ENCODE assay signal across 15 cellular contexts in the genomic region with DNA sequence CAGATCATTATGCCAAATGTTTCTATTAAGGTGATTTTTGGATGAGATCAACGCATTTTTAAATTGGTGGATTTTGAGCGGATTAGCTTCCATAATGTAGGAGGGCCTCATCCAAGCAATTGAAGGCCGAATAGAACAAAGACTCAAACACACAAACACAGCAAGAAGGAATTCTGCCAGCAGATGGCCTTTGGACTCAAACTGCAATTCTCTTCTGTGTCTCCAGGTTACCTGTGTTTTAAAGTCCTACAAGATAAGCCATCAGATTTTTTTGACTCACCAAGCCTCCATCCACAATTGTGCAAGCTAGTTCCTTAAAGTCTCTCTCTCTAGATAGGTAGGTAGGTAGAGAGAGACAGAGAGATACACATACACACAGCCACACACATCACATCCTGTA. TPM values are rescaled to one million over a fixed set of nuclear protein-coding genes. Genes with fewer than 3 reads are reported as not detected.
A peak's percentile ranks its signal among the peaks of the same experiment; 100 is the strongest.
DNase-seq lines count a peak whose midpoint lies in the region; ATAC-seq and TF ChIP-seq lines count a peak whose summit lies in the region.
"Had no signal": no experiment of that assay in that cellular context is flagged by ENCODE, and none has a peak within 500 bp of the region (broad histone marks: within the 10 kb centered on the region; RNA-seq: fewer than 3 reads in every experiment).

No MANE protein-coding gene starts in this region.

- H3K4me2 ChIP-seq in GM23338 = no peak overlapping the region

- H4K20me1 ChIP-seq in GM23338 (replicated peaks; ENCODE audit: insufficient read depth) = no peaks in the 10 kb centered on the region

- H3K27ac Mint-ChIP-seq in GM23338 = no peak overlapping the region
- H3K27ac Mint-ChIP-seq in chondrocyte (ENCODE audit: unreplicated experiment) = peak overlapping the region; percentile 55
- peak overlapping the region; percentile 3 for H3K27ac Mint-ChIP-seq in osteocyte (ENCODE audit: unreplicated experiment)
- H3K27ac Mint-ChIP-seq in naive thymus-derived CD4-positive, alpha-beta T cell = no peak overlapping the region
- H3K27ac Mint-ChIP-seq: IgD-negative memory B cell had no signal

- H3K27me3 Mint-ChIP-seq in GM23338 (ENCODE audit: insufficient read depth, low read depth, poor library complexity) = no peaks in the 10 kb centered on the region
- no peaks in the 10 kb centered on the region for H3K27me3 Mint-ChIP-seq in chondrocyte (ENCODE audit: low read depth)
- no peaks in the 10 kb centered on the region for H3K27me3 Mint-ChIP-seq in osteocyte (ENCODE audit: unreplicated experiment)
- peaks cover 0 to 7% (median 2%) of the 10 kb centered on the region in 5 donors for H3K27me3 Mint-ChIP-seq in naive thymus-derived CD4-positive, alpha-beta T cell
- H3K27me3 Mint-ChIP-seq: IgD-negative memory B cell had no signal

- H3K27me3 ChIP-seq in GM23338 (ENCODE audit: insufficient read depth) = no peaks in the 10 kb centered on the region
- no peaks in the 10 kb centered on the region for H3K27me3 ChIP-seq in naive thymus-derived CD4-positive, alpha-beta T cell (ENCODE audit: control insufficient read depth in 2 of 2, insufficient read depth in 2 of 2, low read length in 2 of 2)
- H3K27me3 ChIP-seq: Peyer's patch had no signal

- TF ChIP-seq CTCF in GM23338 (conservative IDR thresholded peaks at IDR 0.05; ENCODE audit: low read depth in 2 of 2) (peak; percentile 8 to 22; a peak in 2 of 4 replicates), chondrocyte (IDR thresholded peaks at IDR 0.05) (no peak), osteocyte (IDR thresholded peaks at IDR 0.05) (no peak)

- H3K4me1 Mint-ChIP-seq in GM23338 (no peaks in the 10 kb centered on the region), chondrocyte (ENCODE audit: low read depth) (peaks cover 32% of the 10 kb centered on the region), osteocyte (ENCODE audit: unreplicated experiment) (peaks cover 71% of the 10 kb centered on the region)
- no peaks in the 10 kb centered on the region for H3K4me1 Mint-ChIP-seq in naive thymus-derived CD4-positive, alpha-beta T cell
- H3K4me1 Mint-ChIP-seq: IgD-negative memory B cell had no signal

- no peaks in the 10 kb centered on the region for H3K9me3 ChIP-seq in naive thymus-derived CD4-positive, alpha-beta T cell (ENCODE audit: control insufficient read depth in 2 of 3, low read length in 3 of 3)
- H3K9me3 ChIP-seq: Peyer's patch had no signal

- no peaks in the 10 kb centered on the region for H3K4me1 ChIP-seq in GM23338 (ENCODE audit: insufficient read depth)
- H3K4me1 ChIP-seq in naive thymus-derived CD4-positive, alpha-beta T cell (ENCODE audit: control insufficient read depth in 2 of 2, insufficient read depth in 2 of 2, low read length in 2 of 2) = no peaks in the 10 kb centered on the region
- H3K4me1 ChIP-seq: Peyer's patch had no signal

- POLR2A ChIA-PET in naive thymus-derived CD4-positive, alpha-beta T cell (lab: Charles Lee) = no interaction called here

- no peaks in the 10 kb centered on the region for H3F3A ChIP-seq in GM23338 (replicated peaks; ENCODE audit: low read depth)

- H3K36me3 ChIP-seq in GM23338 (ENCODE audit: insufficient read depth) = no peaks in the 10 kb centered on the region
- no peaks in the 10 kb centered on the region for H3K36me3 ChIP-seq in naive thymus-derived CD4-positive, alpha-beta T cell (ENCODE audit: control insufficient read depth in 2 of 3, insufficient read depth in 3 of 3, low read length in 3 of 3)
- H3K36me3 ChIP-seq: Peyer's patch had no signal

- H3K4me3 ChIP-seq in GM23338 = no peak overlapping the region
- no peak overlapping the region for H3K4me3 ChIP-seq in naive thymus-derived CD4-positive, alpha-beta T cell (ENCODE audit: low read length)
- H3K4me3 ChIP-seq: Peyer's patch had no signal

- no peaks in the 10 kb centered on the region for H3K9me2 ChIP-seq in GM23338 (ENCODE audit: insufficient read depth)

- DNase-seq in GM23338 (ENCODE audit: low spot score) (peak; percentile 23), chondrocyte (ENCODE audit: low spot score) (no peak), left kidney (ENCODE audit: low read depth, low spot score) (peak; percentile 18), osteocyte (ENCODE audit: extremely low spot score, unreplicated experiment) (no peak), cardiac septum (ENCODE audit: low spot score) (no peak), left cardiac atrium (no peak), cerebellar nuclear complex (lab: John Stamatoyannopoulos, UW) (no peak)
- DNase-seq in naive thymus-derived CD4-positive, alpha-beta T cell = no peak
- DNase-seq: Calu3, NCI-H2029 treated with DMSO at 0.1 percent for 48 hours, NCI-H510A, SHP77 had no signal

- ATAC-seq in GM23338 = no peak; the same call in 2 of the 3 replicates
- no peak for ATAC-seq in naive thymus-derived CD4-positive, alpha-beta T cell
- ATAC-seq in left cardiac atrium = no peak

- peak overlapping the region; percentile 11; the same call in 1 of the 2 replicates for H2AFZ ChIP-seq in GM23338

- H3K9me3 Mint-ChIP-seq in GM23338 (no peaks in the 10 kb centered on the region), chondrocyte (ENCODE audit: low read depth) (no peaks in the 10 kb centered on the region), osteocyte (ENCODE audit: unreplicated experiment) (no peaks in the 10 kb centered on the region)
- peaks cover 0 to 7% (median 0%) of the 10 kb centered on the region in 11 donors for H3K9me3 Mint-ChIP-seq in naive thymus-derived CD4-positive, alpha-beta T cell

- H3K4me3 Mint-ChIP-seq in GM23338 (no peak overlapping the region), chondrocyte (ENCODE audit: unreplicated experiment) (no peak overlapping the region), osteocyte (ENCODE audit: unreplicated experiment) (no peak overlapping the region)
- no peak overlapping the region for H3K4me3 Mint-ChIP-seq in naive thymus-derived CD4-positive, alpha-beta T cell
- H3K4me3 Mint-ChIP-seq: IgD-negative memory B cell had no signal

- CTCF ChIA-PET in naive thymus-derived CD4-positive, alpha-beta T cell (lab: Charles Lee) = no interaction called here

- H3K79me2 ChIP-seq in GM23338 (replicated peaks; ENCODE audit: insufficient read depth) = no peaks in the 10 kb centered on the region

- intact Hi-C loops in cardiac septum (cut with DNase I) = no loop called here
- intact Hi-C loops in naive thymus-derived CD4-positive, alpha-beta T cell (cut with micrococcal nuclease) = no loop called here
- intact Hi-C loops in left cardiac atrium (cut with DNase I) = no loop called here

- H3K36me3 Mint-ChIP-seq in GM23338 (ENCODE audit: low read depth) = no peaks in the 10 kb centered on the region
- H3K36me3 Mint-ChIP-seq in chondrocyte (ENCODE audit: low read depth) = peaks cover 7% of the 10 kb centered on the region
- H3K36me3 Mint-ChIP-seq in osteocyte (ENCODE audit: unreplicated experiment) = peaks cover 55% of the 10 kb centered on the region
- no peaks in the 10 kb centered on the region for H3K36me3 Mint-ChIP-seq in naive thymus-derived CD4-positive, alpha-beta T cell
- H3K36me3 Mint-ChIP-seq: IgD-negative memory B cell had no signal

- no peak overlapping the region for H3K27ac ChIP-seq in GM23338 (ENCODE audit: low read depth)
- H3K27ac ChIP-seq in naive thymus-derived CD4-positive, alpha-beta T cell (ENCODE audit: low read depth, low read length) = no peak overlapping the region
- H3K27ac ChIP-seq: Peyer's patch had no signal

TF ChIP-seq in GM23338, 12 proteins besides CTCF, POLR2A, EP300 and RAD21 (continues in another document):
- no peak for TF ChIP-seq EZH2 (IDR thresholded peaks at IDR 0.05; ENCODE audit: low read depth, unreplicated experiment)
- no peak for TF ChIP-seq NANOG (IDR thresholded peaks at IDR 0.05; ENCODE audit: borderline replicate concordance)
- TF ChIP-seq STAT1 (IDR thresholded peaks at IDR 0.05; ENCODE audit: unreplicated experiment) = no peak
- TF ChIP-seq, protein P1, sequence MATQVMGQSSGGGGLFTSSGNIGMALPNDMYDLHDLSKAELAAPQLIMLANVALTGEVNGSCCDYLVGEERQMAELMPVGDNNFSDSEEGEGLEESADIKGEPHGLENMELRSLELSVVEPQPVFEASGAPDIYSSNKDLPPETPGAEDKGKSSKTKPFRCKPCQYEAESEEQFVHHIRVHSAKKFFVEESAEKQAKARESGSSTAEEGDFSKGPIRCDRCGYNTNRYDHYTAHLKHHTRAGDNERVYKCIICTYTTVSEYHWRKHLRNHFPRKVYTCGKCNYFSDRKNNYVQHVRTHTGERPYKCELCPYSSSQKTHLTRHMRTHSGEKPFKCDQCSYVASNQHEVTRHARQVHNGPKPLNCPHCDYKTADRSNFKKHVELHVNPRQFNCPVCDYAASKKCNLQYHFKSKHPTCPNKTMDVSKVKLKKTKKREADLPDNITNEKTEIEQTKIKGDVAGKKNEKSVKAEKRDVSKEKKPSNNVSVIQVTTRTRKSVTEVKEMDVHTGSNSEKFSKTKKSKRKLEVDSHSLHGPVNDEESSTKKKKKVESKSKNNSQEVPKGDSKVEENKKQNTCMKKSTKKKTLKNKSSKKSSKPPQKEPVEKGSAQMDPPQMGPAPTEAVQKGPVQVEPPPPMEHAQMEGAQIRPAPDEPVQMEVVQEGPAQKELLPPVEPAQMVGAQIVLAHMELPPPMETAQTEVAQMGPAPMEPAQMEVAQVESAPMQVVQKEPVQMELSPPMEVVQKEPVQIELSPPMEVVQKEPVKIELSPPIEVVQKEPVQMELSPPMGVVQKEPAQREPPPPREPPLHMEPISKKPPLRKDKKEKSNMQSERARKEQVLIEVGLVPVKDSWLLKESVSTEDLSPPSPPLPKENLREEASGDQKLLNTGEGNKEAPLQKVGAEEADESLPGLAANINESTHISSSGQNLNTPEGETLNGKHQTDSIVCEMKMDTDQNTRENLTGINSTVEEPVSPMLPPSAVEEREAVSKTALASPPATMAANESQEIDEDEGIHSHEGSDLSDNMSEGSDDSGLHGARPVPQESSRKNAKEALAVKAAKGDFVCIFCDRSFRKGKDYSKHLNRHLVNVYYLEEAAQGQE (IDR thresholded peaks at IDR 0.05; ENCODE audit: unreplicated experiment) = no peak
- TF ChIP-seq, protein P2, sequence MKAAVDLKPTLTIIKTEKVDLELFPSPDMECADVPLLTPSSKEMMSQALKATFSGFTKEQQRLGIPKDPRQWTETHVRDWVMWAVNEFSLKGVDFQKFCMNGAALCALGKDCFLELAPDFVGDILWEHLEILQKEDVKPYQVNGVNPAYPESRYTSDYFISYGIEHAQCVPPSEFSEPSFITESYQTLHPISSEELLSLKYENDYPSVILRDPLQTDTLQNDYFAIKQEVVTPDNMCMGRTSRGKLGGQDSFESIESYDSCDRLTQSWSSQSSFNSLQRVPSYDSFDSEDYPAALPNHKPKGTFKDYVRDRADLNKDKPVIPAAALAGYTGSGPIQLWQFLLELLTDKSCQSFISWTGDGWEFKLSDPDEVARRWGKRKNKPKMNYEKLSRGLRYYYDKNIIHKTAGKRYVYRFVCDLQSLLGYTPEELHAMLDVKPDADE (IDR thresholded peaks at IDR 0.05) = no peak
- TF ChIP-seq CREB1 (CRISPR knock-in tag; IDR thresholded peaks at IDR 0.05; ENCODE audit: low read depth) = no peak

RNA-seq across cellular contexts. Expression of a gene that starts 25.5 kb away (rescaled TPM):
- 0.23 and 1.1 TPM in 2 replicates for total RNA-seq in GM23338 (2014; rRNA removed; shearing (Covaris generic))
- 0.42 and 0.60 TPM in 2 replicates for polyA plus RNA-seq in GM23338 (2016; fragmentation: Nextera tagmentation; extraction: Ambion mirVana)
- total RNA-seq in chondrocyte (50.7 to 104 TPM (median 55.5 TPM) in 3 replicates), osteocyte (791 and 792 TPM in 2 replicates), cardiac septum (4.0 TPM), left cardiac atrium (1 to 10 TPM; 2.2 to 2.3 TPM)
- total RNA-seq in naive thymus-derived CD4-positive, alpha-beta T cell = not detected
- polyA plus RNA-seq in naive thymus-derived CD4-positive, alpha-beta T cell = not detected
- total RNA-seq: LHCN-M2 had no signal
- polyA plus RNA-seq: IgD-negative memory B cell had no signal

Comparison
In these comparisons a context has a peak if more than half of its experiments do, and no peak if none do; other contexts are left out.
1. DNase-seq: peak in GM23338 (single experiment) and left kidney (single experiment); none in chondrocyte (single experiment), osteocyte (single experiment), cardiac septum (single experiment), naive thymus-derived CD4-positive, alpha-beta T cell (0 of 9), left cardiac atrium (single experiment) and cerebellar nuclear complex (0 of 2).
2. H3K27ac Mint-ChIP-seq: peak in chondrocyte (single experiment) and osteocyte (single experiment); none in GM23338 (single experiment) and naive thymus-derived CD4-positive, alpha-beta T cell (0 of 9).
3. CTCF ChIP-seq: peak in GM23338 (2 of 2); none in chondrocyte (single experiment) and osteocyte (single experiment).